In the genomic region with DNA sequence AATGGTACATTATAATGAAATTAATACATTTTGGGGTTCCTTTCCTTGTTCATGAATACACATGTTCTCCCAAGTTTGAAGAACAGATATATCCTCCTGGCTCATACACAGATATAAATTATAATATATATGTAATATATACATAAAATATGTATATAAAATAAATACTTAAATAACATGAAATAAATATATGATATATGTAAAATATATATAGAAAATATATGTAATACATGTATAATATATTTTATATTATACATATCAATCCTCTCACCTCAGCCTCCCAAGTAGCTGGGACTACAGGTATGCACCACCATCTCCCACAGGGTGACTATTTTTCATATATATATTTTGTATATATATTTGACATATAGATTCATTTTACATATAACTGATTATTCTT, we compare ENCODE assay signal across 24 cellular contexts.
DNase-seq lines count a peak whose midpoint lies in the region; ATAC-seq, FAIRE-seq and TF ChIP-seq lines count a peak whose summit lies in the region.
"Had no signal": no experiment of that assay in that cellular context is flagged by ENCODE, and none has a peak within 500 bp of the region (broad histone marks: within the 10 kb centered on the region; RNA-seq: fewer than 3 reads in every experiment).

No MANE protein-coding gene starts in this region.

- DNase-seq in WTC11 (ENCODE audit: low spot score) (no peak), kidney (no peak), NCI-H1694 (lab: John Stamatoyannopoulos, UW) (no peak), DMS153 (lab: John Stamatoyannopoulos, UW) (no peak), Ammon's horn (ENCODE audit: low spot score) (no peak)
- no peak for DNase-seq in activated T-cell treated with anti-CD3 and anti-CD28 coated beads, Interleukin-2, amount 50 U/mL, for 4 hours
- DNase-seq: 8988T; AML-193; BE2C; C1 segment of cervical spinal cord; CD4-positive, alpha-beta memory T cell; CD4-positive, CD25-positive, alpha-beta regulatory T cell; CD8-positive, alpha-beta memory T cell; COR-L47; DMS 273 treated with DMSO at 0.1 percent for 48 hours; DMS79 treated with DMSO at 0.1 percent for 48 hours; GDM1 had no signal

- no peaks in the 10 kb centered on the region for H3K36me3 ChIP-seq in kidney (ENCODE audit: control insufficient read depth in 1 of 2, insufficient read depth in 2 of 2, low read length in 2 of 2)
- H3K36me3 ChIP-seq: BE2C, BLaER1 had no signal

- intact Hi-C loops in kidney (cut with DNase I), result no loop called here

- no peaks in the 10 kb centered on the region for H3K9me3 ChIP-seq in kidney (ENCODE audit: control insufficient read depth in 1 of 2, low read length in 2 of 2)
- H3K9me3 ChIP-seq: A549, BE2C, BLaER1 had no signal

- no peaks in the 10 kb centered on the region for H3K4me1 ChIP-seq in kidney (ENCODE audit: control insufficient read depth in 1 of 2, insufficient read depth in 1 of 2, low read depth in 1 of 2, low read length in 2 of 2)
- H3K4me1 ChIP-seq: A549 had no signal

- POLR2A ChIA-PET in WTC11 (lab: Charles Lee), result no interaction called here

- TF ChIP-seq CTCF in WTC11 (IDR thresholded peaks at IDR 0.05), result no peak
- no peak for TF ChIP-seq CTCF in kidney (IDR thresholded peaks at IDR 0.05; ENCODE audit: borderline replicate concordance, extremely low read depth, insufficient read depth)

- ATAC-seq in WTC11, result no peak
- no peak for ATAC-seq in activated T-cell treated with anti-CD3 and anti-CD28 coated beads, Interleukin-2, amount 50 U/mL, for 4 hours
- ATAC-seq: A549, GM12878 had no signal

- H3K9ac ChIP-seq in kidney (ENCODE audit: low read length in 2 of 2), result no peak overlapping the region
- H3K9ac ChIP-seq: BLaER1 had no signal

- CTCF ChIA-PET in WTC11 (lab: Charles Lee), result no interaction called here

- H3K4me3 Mint-ChIP-seq in WTC11, result no peak overlapping the region
- no peak overlapping the region for H3K4me3 Mint-ChIP-seq in activated T-cell treated with anti-CD3 and anti-CD28 coated beads, Interleukin-2, amount 50 U/mL, for 4 hours
- H3K4me3 Mint-ChIP-seq: CD14-positive monocyte; CD4-positive, alpha-beta memory T cell; CD4-positive, CD25-positive, alpha-beta regulatory T cell; CD8-positive, alpha-beta memory T cell had no signal

- no peak overlapping the region for H3K27ac Mint-ChIP-seq in WTC11
- H3K27ac Mint-ChIP-seq: CD14-positive monocyte; CD4-positive, alpha-beta memory T cell; CD4-positive, CD25-positive, alpha-beta regulatory T cell; CD8-positive, alpha-beta memory T cell had no signal

- no peaks in the 10 kb centered on the region for H3K9me3 Mint-ChIP-seq in WTC11
- H3K9me3 Mint-ChIP-seq in activated T-cell treated with anti-CD3 and anti-CD28 coated beads, Interleukin-2, amount 50 U/mL, for 4 hours, result no peaks in the 10 kb centered on the region
- H3K9me3 Mint-ChIP-seq: CD14-positive monocyte; CD4-positive, CD25-positive, alpha-beta regulatory T cell; CD8-positive, alpha-beta memory T cell had no signal

- H3K27me3 Mint-ChIP-seq in WTC11 (ENCODE audit: low read depth), result no peaks in the 10 kb centered on the region
- H3K27me3 Mint-ChIP-seq in activated T-cell treated with anti-CD3 and anti-CD28 coated beads, Interleukin-2, amount 50 U/mL, for 4 hours (ENCODE audit: low read depth), result no peaks in the 10 kb centered on the region
- H3K27me3 Mint-ChIP-seq: CD4-positive, alpha-beta memory T cell; CD4-positive, CD25-positive, alpha-beta regulatory T cell; CD8-positive, alpha-beta memory T cell had no signal

- no peak overlapping the region for H3K4me3 ChIP-seq in kidney (ENCODE audit: low read length in 2 of 2)
- H3K4me3 ChIP-seq: A549, BLaER1, GM12878 had no signal

- peak; percentile 80 for FAIRE-seq in G401.6 (lab: Jason Lieb, UNC)
- peak; percentile 83 for FAIRE-seq in kidney (lab: Jason Lieb, UNC)
- FAIRE-seq: A549, GM12878, GM12892, GM18507 had no signal

- H3K4me1 Mint-ChIP-seq in WTC11, result no peaks in the 10 kb centered on the region
- no peaks in the 10 kb centered on the region for H3K4me1 Mint-ChIP-seq in activated T-cell treated with anti-CD3 and anti-CD28 coated beads, Interleukin-2, amount 50 U/mL, for 4 hours (ENCODE audit: low read depth)
- H3K4me1 Mint-ChIP-seq: CD4-positive, alpha-beta memory T cell; CD8-positive, alpha-beta memory T cell had no signal

- H3K27ac ChIP-seq in kidney (ENCODE audit: low read depth in 2 of 2, low read length in 2 of 2), result no peak overlapping the region
- H3K27ac ChIP-seq: A549, BLaER1 had no signal

- H3K36me3 Mint-ChIP-seq in WTC11, result no peaks in the 10 kb centered on the region
- no peaks in the 10 kb centered on the region for H3K36me3 Mint-ChIP-seq in activated T-cell treated with anti-CD3 and anti-CD28 coated beads, Interleukin-2, amount 50 U/mL, for 4 hours (ENCODE audit: insufficient read depth)
- H3K36me3 Mint-ChIP-seq: CD14-positive monocyte; CD4-positive, alpha-beta memory T cell; CD4-positive, CD25-positive, alpha-beta regulatory T cell; CD8-positive, alpha-beta memory T cell had no signal

TF ChIP-seq in WTC11, 78 proteins besides CTCF, POLR2A, EP300 and RAD21:
- TF ChIP-seq HMGA2 (CRISPR knock-in tag; IDR thresholded peaks at IDR 0.05) (peak; percentile 92), ZNF512 (CRISPR knock-in tag; IDR thresholded peaks at IDR 0.05; ENCODE audit: borderline replicate concordance) (no peak)
TF ChIP-seq in WTC11: peak in this region for 1.
